In genomic region chr7:17041324-17041723, GRCh38 we compare ENCODE assay signal across 8 cellular contexts.
DNase-seq lines count a peak whose midpoint lies in the region; ATAC-seq lines count a peak whose summit lies in the region.

No MANE protein-coding gene starts in this region.

- ATAC-seq in effector memory CD8-positive, alpha-beta T cell (replicated peaks), result peak; percentile 64
- ATAC-seq in HG03565 (IDR thresholded peaks at IDR 0.05; ENCODE audit: unreplicated experiment), result no peak
- ATAC-seq in GM19023 (IDR thresholded peaks at IDR 0.05; ENCODE audit: unreplicated experiment), result no peak

- H3K4me1 Mint-ChIP-seq in effector memory CD8-positive, alpha-beta T cell (ENCODE audit: low read depth in 2 of 2), result peaks cover 7 to 13% of the 10 kb centered on the region in 2 donors

- no peak overlapping the region for H3K27ac Mint-ChIP-seq in effector memory CD8-positive, alpha-beta T cell

- H3K4me3 Mint-ChIP-seq in effector memory CD8-positive, alpha-beta T cell, result no peak overlapping the region

- peaks cover 6% of the 10 kb centered on the region in 2 donors for H3K27me3 Mint-ChIP-seq in effector memory CD8-positive, alpha-beta T cell

- H3K9me3 Mint-ChIP-seq in effector memory CD8-positive, alpha-beta T cell, result no peaks in the 10 kb centered on the region

- no peaks in the 10 kb centered on the region for H3K36me3 Mint-ChIP-seq in effector memory CD8-positive, alpha-beta T cell (ENCODE audit: insufficient read depth)

- peak; percentile 95 for DNase-seq in EH (ENCODE audit: low read depth)
- peak; percentile 4 for DNase-seq in NCI-H748 treated with DMSO at 0.1 percent for 48 hours (lab: John Stamatoyannopoulos, UW)
- DNase-seq in effector memory CD8-positive, alpha-beta T cell, result no peak
- peak; percentile 91 for DNase-seq in non-pigmented ciliary epithelial cell (ENCODE audit: low read depth)
- no peak for DNase-seq in NCI-H146 (lab: John Stamatoyannopoulos, UW)
- DNase-seq in 8988T, result no peak

Comparison
In these comparisons a context has a peak if more than half of its experiments do, and no peak if none do; other contexts are left out.
1. DNase-seq: peak in EH (single experiment), NCI-H748 treated with DMSO at 0.1 percent for 48 hours (single experiment) and non-pigmented ciliary epithelial cell (single experiment); none in effector memory CD8-positive, alpha-beta T cell (0 of 3), NCI-H146 (single experiment) and 8988T (single experiment).